21 cellular contexts compared by ENCODE assay signal in genomic region chr10:25531662-25532061, GRCh38.
DNase-seq lines count a peak whose midpoint lies in the region; ATAC-seq, FAIRE-seq and TF ChIP-seq lines count a peak whose summit lies in the region.
"Had no signal": no experiment of that assay in that cellular context is flagged by ENCODE, and none has a peak within 500 bp of the region (broad histone marks: within the 10 kb centered on the region; RNA-seq: fewer than 3 reads in every experiment).

No MANE protein-coding gene starts in this region.

- FAIRE-seq in K562 (lab: Jason Lieb, UNC), result peak; percentile 40
- FAIRE-seq: A204.1, GM12878, H1 had no signal

- no peaks in the 10 kb centered on the region for H3K36me3 ChIP-seq in K562 (ENCODE audit: control insufficient read depth, insufficient read depth, low read length)
- no peaks in the 10 kb centered on the region for H3K36me3 ChIP-seq in testis (ENCODE audit: low read depth, missing control alignments)
- H3K36me3 ChIP-seq: BE2C had no signal

- H2AFZ ChIP-seq in K562 (ENCODE audit: low read depth, low read length), result peak overlapping the region; percentile 71

- no peaks in the 10 kb centered on the region for H3K36me3 Mint-ChIP-seq in nephron progenitor cell (ENCODE audit: low read depth)
- H3K36me3 Mint-ChIP-seq: CD4-positive, CD25-positive, alpha-beta regulatory T cell; CD8-positive, alpha-beta memory T cell had no signal

- TF ChIP-seq RAD21 in K562 (CRISPR knock-in tag; conservative IDR thresholded peaks at IDR 0.05 in 1 of 2, IDR thresholded peaks at IDR 0.05 in 1 of 2), result no peak

- CTCF ChIA-PET in K562 (lab: Yijun Ruan, JAX; ENCODE audit: low intra/inter-chr PET ratio), result no interaction called here

- DNase-seq in NCI-H2227 (lab: John Stamatoyannopoulos, UW; ENCODE audit: unreplicated experiment) (peak; percentile 30), K562 (ENCODE audit: extremely low read depth in 1 of 4, low spot score in 3 of 4) (peak in 2 of 4 experiments; percentile 19 to 37), nephron progenitor cell (no peak), testis (peak; percentile 24), iPS-NIHi11 (ENCODE audit: low spot score) (no peak)
- no peak for DNase-seq in activated T-cell treated with anti-CD3 and anti-CD28 coated beads, Interleukin-2, amount 50 U/mL, for 1 hour
- DNase-seq: ACHN; BE2C; C1 segment of cervical spinal cord; CD4-positive, CD25-positive, alpha-beta regulatory T cell; CD8-positive, alpha-beta memory T cell; COR-L47; DMS 273 treated with DMSO at 0.1 percent for 48 hours; DMS53; DND-41; EL; H9 had no signal

- H3K27ac Mint-ChIP-seq in nephron progenitor cell, result peak overlapping the region; percentile 7
- H3K27ac Mint-ChIP-seq: CD4-positive, CD25-positive, alpha-beta regulatory T cell; CD8-positive, alpha-beta memory T cell; H9 had no signal

- H3K4me1 ChIP-seq in K562 (replicated peaks in 1 of 2; ENCODE audit: control insufficient read depth in 2 of 2, insufficient read depth in 2 of 2, low read length in 2 of 2), result peaks cover 4 to 8% of the 10 kb centered on the region in 2 experiments; a peak in 3 of 5 replicates
- no peaks in the 10 kb centered on the region for H3K4me1 ChIP-seq in testis
- H3K4me1 ChIP-seq: BE2C had no signal

- H3K79me2 ChIP-seq in K562 (ENCODE audit: control insufficient read depth, insufficient read depth, low read length), result no peaks in the 10 kb centered on the region

- POLR2A ChIA-PET in K562 (lab: Yijun Ruan, JAX), result no interaction called here

- H3K4me2 ChIP-seq in K562 (ENCODE audit: insufficient read depth, low read length), result peak overlapping the region; percentile 22; the same call in 1 of the 2 replicates

- TF ChIP-seq CTCF in K562 (IDR thresholded peaks at IDR 0.05 in 2 of 3, conservative IDR thresholded peaks at IDR 0.05 in 1 of 3; ENCODE audit: insufficient read depth in 2 of 3, low read depth in 1 of 3, low read length in 3 of 3) (no peak), nephron progenitor cell (IDR thresholded peaks at IDR 0.05) (no peak), testis (IDR thresholded peaks at IDR 0.05) (no peak)

- H3K4me3 ChIP-seq in K562 (no peak overlapping the region), testis (no peak overlapping the region)
- H3K4me3 ChIP-seq: GM12878 had no signal

- no peak overlapping the region for H3K4me3 Mint-ChIP-seq in nephron progenitor cell
- H3K4me3 Mint-ChIP-seq: CD4-positive, CD25-positive, alpha-beta regulatory T cell; CD8-positive, alpha-beta memory T cell; H9 had no signal

- no TSS peak for BruUV-seq in K562 (replicated peaks; lab: Mats Ljungman, UMichigan)

- peaks cover 6% of the 10 kb centered on the region for H3K27me3 Mint-ChIP-seq in nephron progenitor cell (ENCODE audit: low read depth, poor library complexity)
- H3K27me3 Mint-ChIP-seq: CD4-positive, CD25-positive, alpha-beta regulatory T cell; CD8-positive, alpha-beta memory T cell had no signal

- no peak overlapping the region for H3K9ac ChIP-seq in K562 (ENCODE audit: insufficient read depth in 1 of 2, low read depth in 2 of 2, low read length in 2 of 2)

- no peaks in the 10 kb centered on the region for H3K27me3 ChIP-seq in K562 (ENCODE audit: control insufficient read depth in 2 of 2, insufficient read depth in 2 of 2, low read length in 2 of 2)
- H3K27me3 ChIP-seq in testis, result no peaks in the 10 kb centered on the region
- H3K27me3 ChIP-seq: BE2C had no signal

- H3K9me3 ChIP-seq in K562 (replicated peaks; ENCODE audit: control insufficient read depth, insufficient read depth, low read depth, low read length) (no peaks in the 10 kb centered on the region), testis (no peaks in the 10 kb centered on the region)
- H3K9me3 ChIP-seq: BE2C had no signal

- ATAC-seq in K562 (peak; percentile 60), GM21737 (IDR thresholded peaks at IDR 0.05; ENCODE audit: unreplicated experiment) (no peak)
- ATAC-seq: GM12878 had no signal

- intact Hi-C loops in K562 (cut with micrococcal nuclease), result no loop called here
- intact Hi-C loops in testis (cut with DNase I; ENCODE audit: low total_unique reads), result no loop called here

- H4K20me1 ChIP-seq in K562 (replicated peaks; ENCODE audit: control insufficient read depth, insufficient read depth, low read length), result no peaks in the 10 kb centered on the region

- H3K9me1 ChIP-seq in K562 (ENCODE audit: control insufficient read depth, insufficient read depth, low read length), result no peaks in the 10 kb centered on the region

- H3K4me1 Mint-ChIP-seq in nephron progenitor cell, result peaks cover 29% of the 10 kb centered on the region
- H3K4me1 Mint-ChIP-seq: CD4-positive, CD25-positive, alpha-beta regulatory T cell; CD8-positive, alpha-beta memory T cell; H9 had no signal

- 22% methylated on average over 3 of the region's 3 CpGs for WGBS in K562 (ENCODE audit: insufficient coverage, low coverage, missing lambda C conversion rate)
- WGBS in testis, 2 donors, result 36 to 46% methylated on average over 3 of the region's 3 CpGs

- no peak for TF ChIP-seq EP300 in K562 (IDR thresholded peaks at IDR 0.05; ENCODE audit: low read length)

- H3K27ac ChIP-seq in K562 (ENCODE audit: extremely low read depth, low read depth, low read length) (peak overlapping the region; percentile 34; the same call in 1 of the 3 replicates), testis (no peak overlapping the region)

- in situ Hi-C loops in K562 (cut with MboI), result no loop called here

- no peaks in the 10 kb centered on the region for H3K9me3 Mint-ChIP-seq in nephron progenitor cell
- H3K9me3 Mint-ChIP-seq: H9 had no signal

- no peak for TF ChIP-seq POLR2A in K562 (conservative IDR thresholded peaks at IDR 0.05)
- TF ChIP-seq POLR2A in testis (IDR thresholded peaks at IDR 0.05), result no peak

TF ChIP-seq in K562, 482 proteins besides CTCF, POLR2A, EP300 and RAD21:
- no peak for TF ChIP-seq ATF1 (CRISPR knock-in tag; IDR thresholded peaks at IDR 0.05)
- no peak for TF ChIP-seq ATF1 (tag; IDR thresholded peaks at IDR 0.05)
- 0 out of 2 replicates have a peak, but pooled peaks have one; percentile 28 for TF ChIP-seq ESRRA (IDR thresholded peaks at IDR 0.05; ENCODE audit: borderline replicate concordance, low read depth)
- TF ChIP-seq PBX2 (CRISPR knock-in tag; IDR thresholded peaks at IDR 0.05; ENCODE audit: low read depth), result no peak
- no peak for TF ChIP-seq PBX2 (tag; conservative IDR thresholded peaks at IDR 0.05; ENCODE audit: low read depth)
- TF ChIP-seq ZBED1 (IDR thresholded peaks at IDR 0.05), result no peak
- TF ChIP-seq ZNF124 (CRISPR knock-in tag; IDR thresholded peaks at IDR 0.05), result no peak

Comparison
In these comparisons a context has a peak if more than half of its experiments do, and no peak if none do; other contexts are left out.
1. DNase-seq: peak in NCI-H2227 (single experiment) and testis (single experiment); none in nephron progenitor cell (single experiment), activated T-cell treated with anti-CD3 and anti-CD28 coated beads, Interleukin-2, amount 50 U/mL, for 1 hour (single experiment) and iPS-NIHi11 (single experiment).